15 cellular contexts compared by ENCODE assay signal in the genomic region with DNA sequence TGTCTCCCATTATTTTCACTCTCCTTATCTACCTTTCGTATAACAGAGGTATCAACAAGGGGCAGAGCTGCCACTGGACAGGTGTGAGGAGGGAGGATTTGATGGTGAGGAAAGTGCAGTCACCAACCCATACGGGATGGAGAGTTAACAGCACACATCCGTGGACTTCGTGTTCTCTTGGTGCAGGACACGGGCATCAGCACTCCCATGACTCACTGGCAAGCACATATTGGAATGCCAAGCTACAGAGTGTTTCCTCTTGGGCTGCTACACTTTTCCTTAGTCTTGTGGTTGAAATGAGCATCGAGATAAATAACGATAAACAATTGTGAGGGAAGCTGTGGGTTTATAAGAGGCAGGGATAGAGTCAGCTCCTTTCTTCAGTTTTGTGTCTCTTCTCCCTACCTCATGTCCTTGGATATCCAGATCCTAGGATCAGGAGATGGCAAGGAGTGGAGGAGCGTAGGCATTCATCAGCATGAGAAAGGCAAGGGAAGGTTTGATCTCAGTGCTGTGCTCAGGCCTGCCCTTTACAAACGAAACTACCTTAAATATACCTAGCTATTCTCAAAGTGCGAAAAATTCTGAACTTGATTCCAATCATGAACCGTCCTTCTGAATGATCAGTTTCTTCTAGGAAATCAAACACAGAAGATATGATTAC.
A peak's percentile ranks its signal among the peaks of the same experiment; 100 is the strongest.
DNase-seq lines count a peak whose midpoint lies in the region; ATAC-seq and TF ChIP-seq lines count a peak whose summit lies in the region.
"Had no signal": no experiment of that assay in that cellular context is flagged by ENCODE, and none has a peak within 500 bp of the region (broad histone marks: within the 10 kb centered on the region; RNA-seq: fewer than 3 reads in every experiment).

No MANE protein-coding gene starts in this region.

- H3K23ac ChIP-seq in H9 (ENCODE audit: insufficient read length, low read depth, low read length): no peak overlapping the region

- no peaks in the 10 kb centered on the region for H3K9me3 Mint-ChIP-seq in H9
- H3K9me3 Mint-ChIP-seq: dendritic cell treated with granulocyte-macrophage colony-stimulating factor and Interleukin-4, amounts not matched to agents 40 ng/mL and 50 ng/mL, for 4 days; naive thymus-derived CD4-positive, alpha-beta T cell had no signal

- H3K79me2 ChIP-seq in H9 (ENCODE audit: insufficient read depth, low read length): no peaks in the 10 kb centered on the region

- DNase-seq in H9 (peak; percentile 52), RWPE2 (ENCODE audit: low spot score) (no peak), fibroblast of mammary gland (ENCODE audit: low read depth) (peak; percentile 56), renal cortical epithelial cell (ENCODE audit: low read depth) (peak; percentile 2), AML-193 (lab: John Stamatoyannopoulos, UW) (no peak), NCI-H2196 treated with DMSO at 0.1 percent for 48 hours (lab: John Stamatoyannopoulos, UW; ENCODE audit: unreplicated experiment) (no peak), nucleus accumbens (lab: John Stamatoyannopoulos, UW) (no peak)
- DNase-seq: body of pancreas; DMS53; naive thymus-derived CD4-positive, alpha-beta T cell; NCI-H2107; NCI-H82; retina had no signal

- peaks cover 6% of the 10 kb centered on the region for H3K36me3 ChIP-seq in RWPE2 (ENCODE audit: low read depth)

- no peak overlapping the region for H3K14ac ChIP-seq in H9 (ENCODE audit: insufficient read depth, low read length)

- H3K9ac ChIP-seq in H9 (ENCODE audit: extremely low read depth, insufficient read length, low read length): no peak overlapping the region

- H3K4me3 ChIP-seq in RWPE2 (ENCODE audit: severe bottlenecking) (no peak overlapping the region), fibroblast of mammary gland (ENCODE audit: control insufficient read depth, low read depth, low read length) (no peak overlapping the region)
- H3K4me3 ChIP-seq: body of pancreas had no signal

- H2BK120ac ChIP-seq in H9 (ENCODE audit: low read depth, low read length, poor library complexity, severe bottlenecking): no peak overlapping the region

- H3K4ac ChIP-seq in H9 (ENCODE audit: low read depth, low read length): no peak overlapping the region

- no peaks in the 10 kb centered on the region for H3K9me3 ChIP-seq in H9 (ENCODE audit: control insufficient read depth, low read depth, low read length)
- no peaks in the 10 kb centered on the region for H3K9me3 ChIP-seq in RWPE2 (ENCODE audit: severe bottlenecking)
- H3K9me3 ChIP-seq: body of pancreas had no signal

- no peak overlapping the region for H2AK5ac ChIP-seq in H9 (ENCODE audit: insufficient read length, low read length)

- H3K79me1 ChIP-seq in H9 (ENCODE audit: insufficient read depth, low read depth, low read length, poor library complexity, severe bottlenecking): no peaks in the 10 kb centered on the region

- H4K5ac ChIP-seq in H9 (ENCODE audit: insufficient read length, low read depth, low read length): no peak overlapping the region

- H2BK20ac ChIP-seq in H9 (ENCODE audit: low read depth, low read length, poor library complexity, severe bottlenecking): no peak overlapping the region

- no CpG with 5 or more reads among the region's 11 CpGs for WGBS in H9 (ENCODE audit: extremely low coverage, insufficient read length, low lambda C conversion rate)

- no peaks in the 10 kb centered on the region for H3K23me2 ChIP-seq in H9 (ENCODE audit: insufficient read length, low read depth, low read length, poor library complexity, severe bottlenecking)

- no peaks in the 10 kb centered on the region for H4K20me1 ChIP-seq in H9 (ENCODE audit: control insufficient read depth, insufficient read depth, insufficient read length)

- no peak overlapping the region; a peak in 1 of 5 replicates for H3K4me3 Mint-ChIP-seq in H9
- H3K4me3 Mint-ChIP-seq: dendritic cell treated with granulocyte-macrophage colony-stimulating factor and Interleukin-4, amounts not matched to agents 40 ng/mL and 50 ng/mL, for 4 days had no signal

- H3K18ac ChIP-seq in H9 (ENCODE audit: insufficient read length, low read depth, low read length): peak overlapping the region; percentile 44

- H3K27me3 Mint-ChIP-seq in H9 (ENCODE audit: low read depth): no peaks in the 10 kb centered on the region
- H3K27me3 Mint-ChIP-seq: dendritic cell treated with granulocyte-macrophage colony-stimulating factor and Interleukin-4, amounts not matched to agents 40 ng/mL and 50 ng/mL, for 4 days; naive thymus-derived CD4-positive, alpha-beta T cell had no signal

- no peak overlapping the region for H2AFZ ChIP-seq in H9 (ENCODE audit: low read length)

- no peak overlapping the region for H3K4me2 ChIP-seq in H9 (ENCODE audit: insufficient read depth, insufficient read length, low read length)

- H3T11ph ChIP-seq in H9 (ENCODE audit: low read length): no peak overlapping the region

- H3K27ac Mint-ChIP-seq in H9: peak overlapping the region in 2 of 3 experiments; percentile 0 to 6; a peak in 4 of 7 replicates
- H3K27ac Mint-ChIP-seq: dendritic cell treated with granulocyte-macrophage colony-stimulating factor and Interleukin-4, amounts not matched to agents 40 ng/mL and 50 ng/mL, for 4 days had no signal

- TF ChIP-seq CTCF in H9 (conservative IDR thresholded peaks at IDR 0.05) (no peak), RWPE2 (IDR thresholded peaks at IDR 0.05; ENCODE audit: poor library complexity, severe bottlenecking) (no peak), fibroblast of mammary gland (conservative IDR thresholded peaks at IDR 0.05; ENCODE audit: control insufficient read depth, insufficient read depth, low read depth, low read length) (no peak)

- no peak overlapping the region for H4K8ac ChIP-seq in H9 (replicated peaks; ENCODE audit: insufficient read length, low read depth, low read length)

- H3K4me1 Mint-ChIP-seq in H9: peaks cover 44 to 59% of the 10 kb centered on the region in 2 experiments

- H3K36me3 Mint-ChIP-seq in H9 (ENCODE audit: insufficient read depth in 1 of 3, low read depth in 3 of 3): peaks cover 43 to 62% (median 44%) of the 10 kb centered on the region in 3 experiments

- no peaks in the 10 kb centered on the region for H3K27me3 ChIP-seq in H9 (ENCODE audit: insufficient read depth, low read length)
- H3K27me3 ChIP-seq in RWPE2 (ENCODE audit: insufficient read depth, poor library complexity, severe bottlenecking): no peaks in the 10 kb centered on the region
- H3K27me3 ChIP-seq: body of pancreas had no signal

- H2BK15ac ChIP-seq in H9 (ENCODE audit: low read depth, low read length): no peak overlapping the region

- ATAC-seq in RWPE2 (ENCODE audit: low read depth): 0 out of 3 replicates have a peak, but pooled peaks have one; percentile 27
- ATAC-seq: body of pancreas; naive thymus-derived CD4-positive, alpha-beta T cell had no signal

- no peak overlapping the region for H3K56ac ChIP-seq in H9 (ENCODE audit: insufficient read length, low read depth, low read length)

- H2BK5ac ChIP-seq in H9 (ENCODE audit: insufficient read length, low read length): no peak overlapping the region

- peaks cover 3% of the 10 kb centered on the region; the same call in 1 of the 2 replicates for H3K4me1 ChIP-seq in H9 (ENCODE audit: insufficient read depth, low read length)
- peaks cover 17% of the 10 kb centered on the region for H3K4me1 ChIP-seq in RWPE2 (ENCODE audit: insufficient read depth, poor library complexity, severe bottlenecking)
- H3K4me1 ChIP-seq: body of pancreas had no signal

- H3K27ac ChIP-seq in H9 (ENCODE audit: insufficient read length, low read depth, low read length): no peak overlapping the region
- H3K27ac ChIP-seq in RWPE2 (ENCODE audit: poor library complexity, severe bottlenecking): peak overlapping the region; percentile 64
- H3K27ac ChIP-seq: body of pancreas, C4-2B had no signal

- H4K91ac ChIP-seq in H9 (ENCODE audit: insufficient read length, low read depth, low read length): no peak overlapping the region

- no peak overlapping the region for H2BK12ac ChIP-seq in H9 (ENCODE audit: insufficient read length, low read depth, low read length)

Comparison
In these comparisons a context has a peak if more than half of its experiments do, and no peak if none do; other contexts are left out.
1. DNase-seq: peak in H9 (single experiment), fibroblast of mammary gland (single experiment) and renal cortical epithelial cell (single experiment); none in RWPE2 (single experiment), AML-193 (0 of 2), NCI-H2196 treated with DMSO at 0.1 percent for 48 hours (single experiment) and nucleus accumbens (0 of 56).